ENCODE assay signal across 8 cellular contexts in genomic region chr13:46668302-46668720, GRCh38.
A peak's percentile ranks its signal among the peaks of the same experiment; 100 is the strongest.
DNase-seq lines count a peak whose midpoint lies in the region; ATAC-seq, FAIRE-seq and TF ChIP-seq lines count a peak whose summit lies in the region.

No MANE protein-coding gene starts in this region.

- H3K36me3 ChIP-seq in astrocyte (ENCODE audit: insufficient read depth, low read length) = no peaks in the 10 kb centered on the region

- ATAC-seq in GM18907 (IDR thresholded peaks at IDR 0.05; ENCODE audit: unreplicated experiment) (peak; percentile 20), HG03565 (IDR thresholded peaks at IDR 0.05; ENCODE audit: unreplicated experiment) (peak; percentile 11), left colon (no peak)

- peaks cover 32% of the 10 kb centered on the region for H3K4me1 Mint-ChIP-seq in astrocyte (ENCODE audit: low read depth, unreplicated experiment)

- H3K9me3 ChIP-seq in astrocyte (ENCODE audit: insufficient read depth, low read depth, low read length) = no peaks in the 10 kb centered on the region

- no peak overlapping the region for H2AFZ ChIP-seq in astrocyte (ENCODE audit: low read depth, low read length)

- peaks cover 19% of the 10 kb centered on the region for H3K36me3 Mint-ChIP-seq in astrocyte (ENCODE audit: low read depth, unreplicated experiment)

- peak; percentile 32 for FAIRE-seq in astrocyte (lab: Jason Lieb, UNC)
- no peak for FAIRE-seq in urothelium cell line (lab: Jason Lieb, UNC)

- no peaks in the 10 kb centered on the region for H3K27me3 Mint-ChIP-seq in astrocyte (ENCODE audit: low read depth, unreplicated experiment)

- peaks cover 15% of the 10 kb centered on the region for H4K20me1 ChIP-seq in astrocyte (ENCODE audit: insufficient read depth, low read length)

- H3K79me2 ChIP-seq in astrocyte (ENCODE audit: insufficient read depth, low read length) = peaks cover 18% of the 10 kb centered on the region

- no peak overlapping the region for H3K27ac Mint-ChIP-seq in astrocyte (ENCODE audit: unreplicated experiment)

- no peaks in the 10 kb centered on the region for H3K9me3 Mint-ChIP-seq in astrocyte (ENCODE audit: unreplicated experiment)

- peak overlapping the region; percentile 50 for H3K27ac ChIP-seq in astrocyte (ENCODE audit: low read depth, low read length)

- intact Hi-C loops in left colon (cut with DNase I, micrococcal nuclease) = no loop called here

- peaks cover 6% of the 10 kb centered on the region for H3K4me1 ChIP-seq in astrocyte (ENCODE audit: insufficient read depth, low read length)

- H3K27me3 ChIP-seq in astrocyte (ENCODE audit: insufficient read depth, low read length) = no peaks in the 10 kb centered on the region

- no peak overlapping the region for H3K4me3 Mint-ChIP-seq in astrocyte (ENCODE audit: unreplicated experiment)

- TF ChIP-seq CTCF in AG09309 (IDR thresholded peaks at IDR 0.05; ENCODE audit: control insufficient read depth, insufficient read depth, low read depth, low read length, missing control alignments) = no peak
- no peak for TF ChIP-seq CTCF in astrocyte (IDR thresholded peaks at IDR 0.05; ENCODE audit: insufficient read depth, low read depth, low read length)

- H3K4me2 ChIP-seq in astrocyte (ENCODE audit: low read length) = peak overlapping the region; percentile 80

- DNase-seq in AG09309 (ENCODE audit: low read depth) (peak; percentile 76), astrocyte (ENCODE audit: low read depth) (peak; percentile 91), left colon (peak; percentile 25 to 48), urothelium cell line (ENCODE audit: low spot score) (peak; percentile 2), SW480 (ENCODE audit: low spot score) (no peak), epidermal melanocyte (ENCODE audit: insufficient read length, low spot score) (no peak)

- H3K9ac ChIP-seq in astrocyte (ENCODE audit: low read length) = peak overlapping the region; percentile 3

- H3K4me3 ChIP-seq in AG09309 (ENCODE audit: control insufficient read depth, low read depth, low read length) (peak overlapping the region; percentile 25), astrocyte (ENCODE audit: insufficient read depth, low read depth, low read length) (peak overlapping the region; percentile 41)

Comparison
In these comparisons a context has a peak if more than half of its experiments do, and no peak if none do; other contexts are left out.
1. DNase-seq: peak in AG09309 (single experiment), astrocyte (single experiment), left colon (2 of 2) and urothelium cell line (single experiment); none in SW480 (single experiment) and epidermal melanocyte (single experiment).